1 cellular context compared by ENCODE assay signal in genomic region chr4:177228599-177228998, GRCh38.
TF ChIP-seq lines count a peak whose summit lies in the region.

No MANE protein-coding gene starts in this region.

TF ChIP-seq in A549, 52 proteins besides CTCF, POLR2A, EP300 and RAD21 (continued from another document):
- TF ChIP-seq HOXB13 (CRISPR knock-in tag; IDR thresholded peaks at IDR 0.05; ENCODE audit: low read depth) (no peak), NPAS2 (CRISPR knock-in tag; IDR thresholded peaks at IDR 0.05; ENCODE audit: borderline replicate concordance) (no peak), CHD4 (IDR thresholded peaks at IDR 0.05; ENCODE audit: borderline replicate concordance) (no peak), NFE2L2 (conservative IDR thresholded peaks at IDR 0.05; ENCODE audit: low read length) (no peak)
